10 cellular contexts compared by ENCODE assay signal in genomic region chr5:135880278-135880677, GRCh38. TPM values are rescaled to one million over a fixed set of nuclear protein-coding genes. Genes with fewer than 3 reads are reported as not detected.
DNase-seq lines count a peak whose midpoint lies in the region; ATAC-seq and TF ChIP-seq lines count a peak whose summit lies in the region.
"Had no signal": no experiment of that assay in that cellular context is flagged by ENCODE, and none has a peak within 500 bp of the region (broad histone marks: within the 10 kb centered on the region; RNA-seq: fewer than 3 reads in every experiment).

No MANE protein-coding gene starts in this region.

- no peak overlapping the region for H3K4ac ChIP-seq in mesenchymal stem cell (ENCODE audit: low read depth in 1 of 2, low read length in 2 of 2)

- H2BK120ac ChIP-seq in mesenchymal stem cell (ENCODE audit: low read depth, low read length), result no peak overlapping the region

- H3K36me3 ChIP-seq in Panc1 (ENCODE audit: control insufficient read depth, insufficient read depth, low read length), result no peaks in the 10 kb centered on the region
- no peaks in the 10 kb centered on the region for H3K36me3 ChIP-seq in iPS DF 6.9 (ENCODE audit: control insufficient read depth, insufficient read depth, low read length)
- H3K36me3 ChIP-seq in mesenchymal stem cell (ENCODE audit: control insufficient read depth in 1 of 2, insufficient read depth in 2 of 2, low read depth in 1 of 2, low read length in 2 of 2), result no peaks in the 10 kb centered on the region

- H3K23ac ChIP-seq in mesenchymal stem cell (ENCODE audit: low read length in 2 of 2), result no peak overlapping the region

- no CpG with 5 or more reads among the region's 3 CpGs for WGBS in iPS DF 6.9 (ENCODE audit: insufficient coverage, insufficient read length)
- 69% methylated on average over 3 of the region's 3 CpGs for WGBS in mesenchymal stem cell

- no peak overlapping the region for H4K8ac ChIP-seq in mesenchymal stem cell (ENCODE audit: low read length)

- no peak overlapping the region for H3K18ac ChIP-seq in mesenchymal stem cell (ENCODE audit: low read depth in 1 of 2, low read length in 2 of 2)

- no peaks in the 10 kb centered on the region for H3K9me3 ChIP-seq in Panc1 (ENCODE audit: control insufficient read depth, insufficient read depth, low read depth, low read length)
- no peaks in the 10 kb centered on the region for H3K9me3 ChIP-seq in iPS DF 6.9 (ENCODE audit: control insufficient read depth, insufficient read depth, low read length)
- H3K9me3 ChIP-seq in mesenchymal stem cell (ENCODE audit: control insufficient read depth, low read length), result no peaks in the 10 kb centered on the region

- H2BK5ac ChIP-seq in mesenchymal stem cell (ENCODE audit: low read depth, low read length, poor library complexity, severe bottlenecking), result no peak overlapping the region

- no peak overlapping the region for H3K27ac ChIP-seq in Panc1 (ENCODE audit: low read length)
- H3K27ac ChIP-seq in iPS DF 6.9 (ENCODE audit: low read length), result no peak overlapping the region
- H3K27ac ChIP-seq in mesenchymal stem cell (ENCODE audit: low read length, poor library complexity, severe bottlenecking), result no peak overlapping the region
- H3K27ac ChIP-seq: epithelial cell of prostate had no signal

- H2AK5ac ChIP-seq in mesenchymal stem cell (ENCODE audit: low read length, severe bottlenecking), result no peak overlapping the region

- no peak overlapping the region for H3K4me3 ChIP-seq in Panc1 (ENCODE audit: low read depth in 2 of 2, low read length in 2 of 2)
- no peak overlapping the region for H3K4me3 ChIP-seq in iPS DF 6.9 (ENCODE audit: low read length)
- no peak overlapping the region for H3K4me3 ChIP-seq in mesenchymal stem cell (ENCODE audit: insufficient read depth in 1 of 2, low read depth in 1 of 2, low read length in 2 of 2)

- intact Hi-C loops in Panc1 (cut with micrococcal nuclease; ENCODE audit: unreplicated experiment), result loop anchor here (10.0 kb wide), 1 partner anchor 895 kb away; no protein-coding TSS in a partner anchor

- TF ChIP-seq CTCF in Panc1 (IDR thresholded peaks at IDR 0.05), result peak; percentile 65

- H3K9ac ChIP-seq in mesenchymal stem cell (ENCODE audit: low read length), result no peak overlapping the region

- BruUV-seq in Panc1 (replicated peaks; lab: Mats Ljungman, UMichigan), result no TSS peak

- ATAC-seq in GM19351 (IDR thresholded peaks at IDR 0.05; ENCODE audit: unreplicated experiment) (peak; percentile 64), Panc1 (peak; percentile 82), HG02571 (IDR thresholded peaks at IDR 0.05; ENCODE audit: unreplicated experiment) (no peak)

- no peaks in the 10 kb centered on the region; the same call in 1 of the 2 replicates for H3K4me1 ChIP-seq in Panc1 (ENCODE audit: control insufficient read depth, insufficient read depth, low read length)
- 0 out of 2 replicates have a peak, but pooled peaks cover 1% of the 10 kb centered on the region for H3K4me1 ChIP-seq in iPS DF 6.9 (ENCODE audit: control insufficient read depth, insufficient read depth, low read length)
- peaks cover 18% of the 10 kb centered on the region for H3K4me1 ChIP-seq in mesenchymal stem cell (ENCODE audit: control insufficient read depth, insufficient read depth, low read depth, low read length)

- H4K91ac ChIP-seq in mesenchymal stem cell (ENCODE audit: low read length), result no peak overlapping the region

- H2BK15ac ChIP-seq in mesenchymal stem cell (ENCODE audit: low read depth, poor library complexity, severe bottlenecking), result no peak overlapping the region

- peak; percentile 6 for DNase-seq in COLO668 (lab: John Stamatoyannopoulos, UW; ENCODE audit: unreplicated experiment)
- DNase-seq in Panc1 (ENCODE audit: low read depth, low spot score), result no peak
- DNase-seq in iPS DF 6.9 (ENCODE audit: low read depth, low spot score), result peak; percentile 25
- DNase-seq in NCI-H1694 (lab: John Stamatoyannopoulos, UW), result no peak
- DNase-seq in NCI-H226, result no peak
- DNase-seq in mesenchymal stem cell, result no peak

- H2BK12ac ChIP-seq in mesenchymal stem cell (ENCODE audit: low read length in 2 of 2), result no peak overlapping the region

- in situ Hi-C loops in Panc1 (cut with HindIII; ENCODE audit: low pct_unique_long_range_greater_than_20kb, low sequenced_read_pairs), result no loop called here

- no peak overlapping the region for H3K4me2 ChIP-seq in mesenchymal stem cell (ENCODE audit: low read length, poor library complexity, severe bottlenecking)

- POLR2A ChIA-PET in Panc1 (lab: Charles Lee), result no interaction called here

- H2AFZ ChIP-seq in mesenchymal stem cell (ENCODE audit: low read depth, low read length), result no peak overlapping the region

- H3K14ac ChIP-seq in mesenchymal stem cell (ENCODE audit: low read length in 2 of 2), result no peak overlapping the region

- no peaks in the 10 kb centered on the region for H3K79me1 ChIP-seq in mesenchymal stem cell (replicated peaks; ENCODE audit: low read length, poor library complexity, severe bottlenecking)

- H3K27me3 ChIP-seq in Panc1 (ENCODE audit: control insufficient read depth, insufficient read depth, low read length), result peaks cover 2% of the 10 kb centered on the region; the same call in 1 of the 2 replicates
- no peaks in the 10 kb centered on the region for H3K27me3 ChIP-seq in iPS DF 6.9 (ENCODE audit: control insufficient read depth, insufficient read depth, low read length)
- H3K27me3 ChIP-seq in mesenchymal stem cell (ENCODE audit: control insufficient read depth in 1 of 2, insufficient read depth in 1 of 2, low read length in 2 of 2), result peaks cover 43% of the 10 kb centered on the region in 2 experiments

- CTCF ChIA-PET in Panc1 (lab: Charles Lee), result no interaction called here

RNA-seq across cellular contexts. Expression of gene IL9, which starts 15.4 kb away (rescaled TPM):
- not detected for total RNA-seq in Panc1 (2021; ENCODE audit: unreplicated experiment)
- polyA plus RNA-seq in Panc1 (2012; ENCODE audit: insufficient read length), result not detected
- not detected for polyA plus RNA-seq in mesenchymal stem cell (2013, experiment 1 of 2)
- polyA plus RNA-seq in mesenchymal stem cell (2013, experiment 2 of 2), result not detected

RNA-seq across cellular contexts. Expression of gene SLC25A48, which starts 45.8 kb away (rescaled TPM):
- not detected for total RNA-seq in Panc1 (2021; ENCODE audit: unreplicated experiment)
- polyA plus RNA-seq in Panc1 (2012; ENCODE audit: insufficient read length), result not detected
- polyA plus RNA-seq in mesenchymal stem cell (2013, experiment 1 of 2), result not detected
- not detected for polyA plus RNA-seq in mesenchymal stem cell (2013, experiment 2 of 2)
- total RNA-seq: activated T-helper 1 cell treated with anti-CD3 and anti-CD28 coated beads, Interleukin-12 subunit alpha, Interleukin-12 subunit beta, Interleukin-2, Interleukin-4 antibody, amounts not matched to agents 30 ng/mL and 10 ng/mL and 1 ng/mL, durations not matched to agents 14 hours and 24 hours and 36 hours had no signal

Comparison
In these comparisons a context has a peak if more than half of its experiments do, and no peak if none do; other contexts are left out.
1. DNase-seq: peak in COLO668 (single experiment) and iPS DF 6.9 (single experiment); none in Panc1 (single experiment), NCI-H1694 (single experiment), NCI-H226 (single experiment) and mesenchymal stem cell (single experiment).